Comparison of ENCODE assay signal across 23 cellular contexts in genomic region chr16:46926470-46927225, GRCh38.
"Had no signal": no experiment of that assay in that cellular context is flagged by ENCODE, and none has a peak within 500 bp of the region (broad histone marks: within the 10 kb centered on the region; RNA-seq: fewer than 3 reads in every experiment).

No MANE protein-coding gene starts in this region.

- H3K36me3 ChIP-seq: neural progenitor cell, right atrium auricular region, transverse colon, vagina had no signal

- H3K4me1 ChIP-seq: foreskin keratinocyte, neural progenitor cell had no signal

- H3K27ac ChIP-seq: esophagus muscularis mucosa, foreskin keratinocyte, neural progenitor cell, parathyroid adenoma, right atrium auricular region, suprapubic skin, transverse colon, vagina had no signal

- H3K27ac Mint-ChIP-seq: immature natural killer cell, nephron, neural progenitor cell had no signal

- H3K4me1 Mint-ChIP-seq: immature natural killer cell, nephron, neural progenitor cell had no signal

- ATAC-seq: foreskin keratinocyte; left lobe of liver; naive thymus-derived CD4-positive, alpha-beta T cell; stimulated activated naive CD8-positive, alpha-beta T cell treated with anti-CD3 and anti-CD28 coated beads, Interleukin-15, amount 100 ng/mL, for 72 hours had no signal

- H3K9me3 Mint-ChIP-seq: immature natural killer cell; nephron; neural progenitor cell; stimulated activated naive CD8-positive, alpha-beta T cell treated with anti-CD3 and anti-CD28 coated beads, Interleukin-15, amount 100 ng/mL, for 72 hours had no signal

- H3K4me3 Mint-ChIP-seq: immature natural killer cell; naive thymus-derived CD4-positive, alpha-beta T cell; nephron; neural progenitor cell; stimulated activated naive CD8-positive, alpha-beta T cell treated with anti-CD3 and anti-CD28 coated beads, Interleukin-15, amount 100 ng/mL, for 72 hours had no signal

- H3K4me2 ChIP-seq: neural progenitor cell had no signal

- H3K79me2 ChIP-seq: parathyroid adenoma had no signal

- H3K9me3 ChIP-seq: esophagus muscularis mucosa, right atrium auricular region, suprapubic skin, transverse colon, vagina had no signal

- H3K4me3 ChIP-seq: esophagus muscularis mucosa, neural progenitor cell, right atrium auricular region, suprapubic skin, transverse colon, vagina had no signal

- DNase-seq: cerebellar nuclear complex; effector CD8-positive, alpha-beta T cell; foreskin keratinocyte; glutamatergic neuron; immature natural killer cell; islet precursor cell; mesendoderm; naive thymus-derived CD4-positive, alpha-beta T cell; small intestine; stimulated activated CD4-positive, alpha-beta T cell treated with anti-CD3 and anti-CD28 coated beads, Interleukin-15, amount 100 ng/mL, for 24 hours; stimulated activated CD4-positive, alpha-beta T cell treated with anti-CD3 and anti-CD28 coated beads, Interleukin-2, amount 100 ng/mL, for 48 hours; stimulated activated naive CD4-positive, alpha-beta T cell; stimulated activated naive CD8-positive, alpha-beta T cell treated with anti-CD3 and anti-CD28 coated beads, Interleukin-15, amount 100 ng/mL, for 72 hours; transverse colon had no signal

- H3K27me3 ChIP-seq: esophagus muscularis mucosa, foreskin keratinocyte, neural progenitor cell, right atrium auricular region, suprapubic skin, transverse colon, vagina had no signal

- H3K36me3 Mint-ChIP-seq: immature natural killer cell; naive thymus-derived CD4-positive, alpha-beta T cell had no signal

- H3K27me3 Mint-ChIP-seq: naive thymus-derived CD4-positive, alpha-beta T cell; progenitor cell of endocrine pancreas; stimulated activated naive CD8-positive, alpha-beta T cell treated with anti-CD3 and anti-CD28 coated beads, Interleukin-15, amount 100 ng/mL, for 72 hours had no signal

- H2AFZ ChIP-seq: neural progenitor cell, parathyroid adenoma had no signal

- H3K9ac ChIP-seq: neural progenitor cell, parathyroid adenoma had no signal
